Comparison of ENCODE assay signal across 26 cellular contexts in genomic region chr6:154570505-154570904, GRCh38.
"Had no signal": no experiment of that assay in that cellular context is flagged by ENCODE, and none has a peak within 500 bp of the region (broad histone marks: within the 10 kb centered on the region; RNA-seq: fewer than 3 reads in every experiment).

No MANE protein-coding gene starts in this region.

- H3K4me3 ChIP-seq: left lung, lower lobe of right lung, pancreas, prostate gland, skin epidermis, spleen, suprapubic skin, thoracic aorta, tibial artery, upper lobe of right lung had no signal

- H3K4me1 ChIP-seq: left lung, lower lobe of right lung, prostate gland, suprapubic skin, tibial artery, upper lobe of right lung had no signal

- H3K9me3 ChIP-seq: left lung, lower lobe of right lung, pancreas, prostate gland, spleen, suprapubic skin, thoracic aorta, tibial artery, upper lobe of right lung had no signal

- H3K27ac ChIP-seq: left lung, lower lobe of right lung, pancreas, prostate gland, skin epidermis, spleen, suprapubic skin, thoracic aorta, tibial artery, upper lobe of right lung had no signal

- H3K27me3 ChIP-seq: left lung, pancreas, spleen, suprapubic skin, tibial artery, upper lobe of right lung had no signal

- FAIRE-seq: islet of Langerhans, kidney, pancreas, urothelium cell line had no signal

- DNase-seq: hypothalamus; immature natural killer cell; kidney; left colon; left lung; lower lobe of right lung; mammary epithelial cell; mesenchymal stem cell; naive thymus-derived CD8-positive, alpha-beta T cell; nucleus accumbens; pancreas; posterior cingulate gyrus; retina; right cardiac atrium; spleen; stimulated activated CD4-positive, alpha-beta T cell treated with anti-CD3 and anti-CD28 coated beads, Interleukin-4, amount 100 ng/mL, for 24 hours; stimulated activated naive CD4-positive, alpha-beta T cell; tibial artery; trophoblast cell; upper lobe of right lung had no signal

- H3K36me3 ChIP-seq: left lung, lower lobe of right lung, pancreas, prostate gland, spleen, suprapubic skin, thoracic aorta, tibial artery, upper lobe of right lung had no signal
